26 cellular contexts compared by ENCODE assay signal in genomic region chr12:44046732-44047417, GRCh38.
DNase-seq lines count a peak whose midpoint lies in the region; ATAC-seq, FAIRE-seq and TF ChIP-seq lines count a peak whose summit lies in the region.
"Had no signal": no experiment of that assay in that cellular context is flagged by ENCODE, and none has a peak within 500 bp of the region (broad histone marks: within the 10 kb centered on the region; RNA-seq: fewer than 3 reads in every experiment).

No MANE protein-coding gene starts in this region.

- H3K18ac ChIP-seq in IMR-90 (ENCODE audit: low read depth, low read length) (no peak overlapping the region), H1 (ENCODE audit: extremely low read depth, low read length) (no peak overlapping the region)

- H2AFZ ChIP-seq in HepG2 (ENCODE audit: low read length) (no peak overlapping the region), IMR-90 (replicated peaks; ENCODE audit: low read length, poor library complexity) (no peak overlapping the region), H1 (ENCODE audit: low read length) (no peak overlapping the region)

- no peaks in the 10 kb centered on the region for H3K36me3 ChIP-seq in HepG2 (replicated peaks in 1 of 2; ENCODE audit: control insufficient read depth in 1 of 2, insufficient read depth in 2 of 2, low read length in 2 of 2)
- no peaks in the 10 kb centered on the region for H3K36me3 ChIP-seq in right lobe of liver
- no peaks in the 10 kb centered on the region for H3K36me3 ChIP-seq in IMR-90 (ENCODE audit: control insufficient read depth, insufficient read depth, low read length)
- no peaks in the 10 kb centered on the region for H3K36me3 ChIP-seq in H1 (ENCODE audit: control insufficient read depth in 2 of 4, insufficient read depth in 4 of 4, low read length in 3 of 4)
- H3K36me3 ChIP-seq: BE2C had no signal

- no peak overlapping the region for H2BK20ac ChIP-seq in IMR-90 (ENCODE audit: low read depth, low read length)
- no peak overlapping the region for H2BK20ac ChIP-seq in H1 (ENCODE audit: low read length)

- no peak overlapping the region for H3K14ac ChIP-seq in IMR-90 (replicated peaks; ENCODE audit: low read depth, low read length)
- H3K14ac ChIP-seq in H1 (ENCODE audit: insufficient read length) = no peak overlapping the region

- H3K79me1 ChIP-seq in IMR-90 (ENCODE audit: low read depth in 1 of 2, low read length in 2 of 2) (no peaks in the 10 kb centered on the region), H1 (ENCODE audit: low read depth, low read length) (no peaks in the 10 kb centered on the region)

- no peaks in the 10 kb centered on the region for H3K9me3 ChIP-seq in HepG2 (ENCODE audit: low read length)
- H3K9me3 ChIP-seq in right lobe of liver = no peaks in the 10 kb centered on the region
- H3K9me3 ChIP-seq in IMR-90 (ENCODE audit: control insufficient read depth, insufficient read depth, low read length) = no peaks in the 10 kb centered on the region
- no peaks in the 10 kb centered on the region for H3K9me3 ChIP-seq in H1 (ENCODE audit: insufficient read depth in 2 of 2, low read depth in 1 of 2, low read length in 1 of 2)
- H3K9me3 ChIP-seq: BE2C had no signal

- DNase-seq in HepG2 (ENCODE audit: low spot score) (no peak), right lobe of liver (no peak), IMR-90 (no peak), H1 (ENCODE audit: low read depth in 1 of 2, low spot score in 2 of 2) (no peak), NOMO-1 treated with DMSO at 0.1 percent for 48 hours (lab: John Stamatoyannopoulos, UW; ENCODE audit: unreplicated experiment) (no peak), T-helper 1 cell (no peak)
- DNase-seq: ACHN; BE2C; C1 segment of cervical spinal cord; CD4-positive, alpha-beta memory T cell; CD4-positive, CD25-positive, alpha-beta regulatory T cell; CD8-positive, alpha-beta memory T cell; COR-L47; DMS 273 treated with DMSO at 0.1 percent for 48 hours; DMS153; DMS53; DMS79; DND-41; EL; GDM1 had no signal

- H2BK15ac ChIP-seq in IMR-90 (ENCODE audit: low read depth, low read length) (no peak overlapping the region), H1 (ENCODE audit: low read length) (no peak overlapping the region)

- no peak overlapping the region for H2BK120ac ChIP-seq in IMR-90 (ENCODE audit: low read depth, low read length)
- H2BK120ac ChIP-seq in H1 (replicated peaks; ENCODE audit: low read depth, low read length) = no peak overlapping the region

- H3K4me2 ChIP-seq in HepG2 (ENCODE audit: low read depth, low read length) (no peak overlapping the region), IMR-90 (ENCODE audit: low read depth, low read length) (no peak overlapping the region), H1 (ENCODE audit: insufficient read depth in 1 of 2, low read depth in 2 of 2, low read length in 2 of 2) (no peak overlapping the region)
- H3K4me2 ChIP-seq: BLaER1 had no signal

- H3K79me2 ChIP-seq in HepG2 (ENCODE audit: insufficient read depth, low read length) (no peaks in the 10 kb centered on the region), H1 (ENCODE audit: control insufficient read depth in 1 of 2, insufficient read depth in 2 of 2, low read length in 2 of 2) (no peaks in the 10 kb centered on the region)

- H3K4me1 ChIP-seq in HepG2 (ENCODE audit: insufficient read depth, low read length) = no peaks in the 10 kb centered on the region
- no peaks in the 10 kb centered on the region for H3K4me1 ChIP-seq in right lobe of liver
- H3K4me1 ChIP-seq in IMR-90 (ENCODE audit: control insufficient read depth, insufficient read depth, low read length) = no peaks in the 10 kb centered on the region
- no peaks in the 10 kb centered on the region for H3K4me1 ChIP-seq in H1 (replicated peaks in 1 of 4; ENCODE audit: control insufficient read depth in 3 of 4, insufficient read depth in 4 of 4, low read length in 3 of 4)
- H3K4me1 ChIP-seq: BE2C, BLaER1 had no signal

- BruUV-seq in HepG2 (replicated peaks; lab: Mats Ljungman, UMichigan) (no TSS peak), IMR-90 (replicated peaks; lab: Mats Ljungman, UMichigan) (no TSS peak)

- H3K56ac ChIP-seq in IMR-90 (ENCODE audit: extremely low read depth, insufficient read depth, low read length) (no peak overlapping the region), H1 (replicated peaks; ENCODE audit: insufficient read length, low read depth, low read length) (no peak overlapping the region)

- H4K91ac ChIP-seq in IMR-90 (ENCODE audit: insufficient read depth, low read depth, low read length) (no peak overlapping the region), H1 (replicated peaks; ENCODE audit: insufficient read length, low read length) (no peak overlapping the region)

- TF ChIP-seq RAD21 in HepG2 (CRISPR knock-in tag; IDR thresholded peaks at IDR 0.05) (no peak), IMR-90 (IDR thresholded peaks at IDR 0.05; ENCODE audit: low read length) (no peak), H1 (IDR thresholded peaks at IDR 0.05 in 1 of 2, conservative IDR thresholded peaks at IDR 0.05 in 1 of 2; ENCODE audit: low read depth in 2 of 2, low read length in 2 of 2) (no peak)

- H2BK5ac ChIP-seq in IMR-90 (ENCODE audit: low read depth, low read length, poor library complexity, severe bottlenecking) (no peak overlapping the region), H1 (ENCODE audit: low read depth, low read length) (no peak overlapping the region)

- intact Hi-C loops in HepG2 (cut with micrococcal nuclease; ENCODE audit: unreplicated experiment) = no loop called here
- intact Hi-C loops in right lobe of liver (cut with DNase I) = no loop called here
- intact Hi-C loops in IMR-90 (cut with micrococcal nuclease) = no loop called here

- POLR2A ChIA-PET in HepG2 (lab: Yijun Ruan, JAX) (no interaction called here), IMR-90 (lab: Charles Lee; ENCODE audit: unreplicated experiment) (no interaction called here), H1 (lab: Charles Lee; ENCODE audit: partially characterized antibody) (no interaction called here)

- TF ChIP-seq CTCF in HepG2 (CRISPR knock-in tag; IDR thresholded peaks at IDR 0.05) = no peak
- TF ChIP-seq CTCF in right lobe of liver (IDR thresholded peaks at IDR 0.05) = no peak
- no peak for TF ChIP-seq CTCF in IMR-90 (conservative IDR thresholded peaks at IDR 0.05; ENCODE audit: low read depth, low read length)
- TF ChIP-seq CTCF in H1 (IDR thresholded peaks at IDR 0.05; ENCODE audit: control extremely low read depth in 1 of 3, insufficient read depth in 1 of 3, low read depth in 1 of 3, low read length in 3 of 3) = no peak

- no peak overlapping the region for H4K5ac ChIP-seq in IMR-90 (ENCODE audit: low read depth, low read length)
- H4K5ac ChIP-seq in H1 (ENCODE audit: insufficient read length, low read depth, low read length) = no peak overlapping the region

- H3K27me3 ChIP-seq in HepG2 (ENCODE audit: control insufficient read depth in 1 of 2, insufficient read depth in 2 of 2, low read length in 2 of 2) = no peaks in the 10 kb centered on the region
- H3K27me3 ChIP-seq in right lobe of liver = no peaks in the 10 kb centered on the region
- H3K27me3 ChIP-seq in IMR-90 (ENCODE audit: control insufficient read depth, insufficient read depth, low read length) = no peaks in the 10 kb centered on the region
- no peaks in the 10 kb centered on the region for H3K27me3 ChIP-seq in H1 (replicated peaks in 1 of 4; ENCODE audit: control insufficient read depth in 3 of 4, extremely low read depth in 1 of 4, insufficient read depth in 3 of 4, low read length in 3 of 4)
- H3K27me3 ChIP-seq: BE2C, BLaER1 had no signal

- H2AK5ac ChIP-seq in IMR-90 (ENCODE audit: low read depth, low read length) = no peak overlapping the region
- no peak overlapping the region for H2AK5ac ChIP-seq in H1 (ENCODE audit: low read depth, low read length)

- H2BK12ac ChIP-seq in H1 (ENCODE audit: low read depth, low read length) = no peak overlapping the region

- no peak overlapping the region for H2AK9ac ChIP-seq in IMR-90 (replicated peaks; ENCODE audit: low read depth, low read length, poor library complexity)

- TF ChIP-seq EP300 in HepG2 (IDR thresholded peaks at IDR 0.05; ENCODE audit: low read depth in 2 of 2, low read length in 2 of 2) (no peak), HepG2 (CRISPR knock-in tag; IDR thresholded peaks at IDR 0.05; ENCODE audit: borderline replicate concordance) (no peak), H1 (IDR thresholded peaks at IDR 0.05; ENCODE audit: borderline replicate concordance in 1 of 2, low read depth in 2 of 2, low read length in 2 of 2) (no peak)

- dilution Hi-C loops in IMR-90 (cut with HindIII; ENCODE audit: low sequenced_read_pairs, unreplicated experiment) = no loop called here

- TF ChIP-seq POLR2A in HepG2 (IDR thresholded peaks at IDR 0.05; ENCODE audit: insufficient read depth in 1 of 2, low read depth in 2 of 2, low read length in 2 of 2) = no peak
- no peak for TF ChIP-seq POLR2A in right lobe of liver (IDR thresholded peaks at IDR 0.05)
- TF ChIP-seq POLR2A in IMR-90 (IDR thresholded peaks at IDR 0.05; ENCODE audit: low read depth, low read length) = no peak
- no peak for TF ChIP-seq POLR2A in H1 (IDR thresholded peaks at IDR 0.05; ENCODE audit: control extremely low read depth in 1 of 2, low read depth in 2 of 2, low read length in 2 of 2)

- no peaks in the 10 kb centered on the region for H4K20me1 ChIP-seq in HepG2 (ENCODE audit: insufficient read depth, low read length)
- H4K20me1 ChIP-seq in IMR-90 (ENCODE audit: insufficient read depth, low read length) = no peaks in the 10 kb centered on the region
- H4K20me1 ChIP-seq in H1 (replicated peaks in 1 of 2; ENCODE audit: control insufficient read depth in 1 of 2, insufficient read depth in 2 of 2, low read length in 2 of 2) = no peaks in the 10 kb centered on the region
- H4K20me1 ChIP-seq: BLaER1 had no signal

- no peak overlapping the region for H4K8ac ChIP-seq in IMR-90 (ENCODE audit: low read depth in 2 of 2, low read length in 2 of 2)
- no peak overlapping the region for H4K8ac ChIP-seq in H1 (ENCODE audit: extremely low read depth, insufficient read depth, low read length)

- in situ Hi-C loops in HepG2 (cut with HindIII; ENCODE audit: extremely low pct_ligation_motif_present, low pct_unique_long_range_greater_than_20kb) (no loop called here), IMR-90 (cut with MboI; ENCODE audit: low sequenced_read_pairs) (no loop called here)

- ATAC-seq in HepG2 (no peak), right lobe of liver (no peak), IMR-90 (ENCODE audit: low read depth) (no peak), HG03520 (IDR thresholded peaks at IDR 0.05; ENCODE audit: unreplicated experiment) (no peak)
- ATAC-seq: GM12878 had no signal

- H3K4ac ChIP-seq in IMR-90 (ENCODE audit: low read depth, low read length) = no peak overlapping the region
- no peak overlapping the region for H3K4ac ChIP-seq in H1 (replicated peaks; ENCODE audit: insufficient read length, low read depth, low read length)

- no peak for FAIRE-seq in HepG2 (lab: Jason Lieb, UNC)
- no peak for FAIRE-seq in H1 (lab: Jason Lieb, UNC)
- FAIRE-seq: GM12878, GM12892, GM18507 had no signal

- no peaks in the 10 kb centered on the region for H3K9me1 ChIP-seq in IMR-90 (ENCODE audit: insufficient read depth, low read length)

- peaks cover 1% of the 10 kb centered on the region; the same call in 1 of the 2 replicates for H3K23me2 ChIP-seq in H1 (ENCODE audit: low read depth, low read length)

- H3K23ac ChIP-seq in IMR-90 (ENCODE audit: low read depth, low read length) (no peak overlapping the region), H1 (ENCODE audit: insufficient read length) (no peak overlapping the region)

- CTCF ChIA-PET in HepG2 (lab: Yijun Ruan, JAX; ENCODE audit: low intra/inter-chr PET ratio, low total read pairs) = no interaction called here
- CTCF ChIA-PET in IMR-90 (lab: Yijun Ruan, JAX) = no interaction called here
- CTCF ChIA-PET in H1 (lab: Charles Lee; ENCODE audit: partially characterized antibody) = no interaction called here

- H3K4me3 ChIP-seq in HepG2 (replicated peaks in 1 of 3; ENCODE audit: insufficient read depth in 1 of 3, low read depth in 2 of 3, low read length in 3 of 3) (no peak overlapping the region), right lobe of liver (no peak overlapping the region), IMR-90 (ENCODE audit: insufficient read depth, low read depth, low read length) (no peak overlapping the region), H1 (ENCODE audit: extremely low read depth in 1 of 4, insufficient read depth in 2 of 4, low read depth in 3 of 4, low read length in 4 of 4) (no peak overlapping the region)
- H3K4me3 ChIP-seq: BLaER1, GM12878 had no signal

- no peak overlapping the region for H3K9ac ChIP-seq in HepG2 (ENCODE audit: insufficient read depth, low read depth, low read length)
- no peak overlapping the region for H3K9ac ChIP-seq in IMR-90 (ENCODE audit: low read depth, low read length)
- no peak overlapping the region for H3K9ac ChIP-seq in H1 (replicated peaks in 1 of 4; ENCODE audit: extremely low read depth in 1 of 4, low read depth in 3 of 4, low read length in 3 of 4)
- H3K9ac ChIP-seq: BLaER1 had no signal

- 95% methylated on average over 3 of the region's 3 CpGs for WGBS in HepG2 (ENCODE audit: low lambda C conversion rate)
- WGBS in right lobe of liver (ENCODE audit: insufficient coverage, low coverage, low lambda C conversion rate, missing lambda C conversion rate) = 89% methylated on average over 3 of the region's 3 CpGs
- WGBS in IMR-90 (ENCODE audit: extremely low coverage in 2 of 2, insufficient read length in 1 of 2), 2 experiments = no CpG with 5 or more reads among the region's 3 CpGs
- WGBS in H1 (ENCODE audit: extremely low coverage in 1 of 2, insufficient coverage in 1 of 2, insufficient read length in 1 of 2, insufficient replicate concordance in 2 of 2, low coverage in 1 of 2, low lambda C conversion rate in 2 of 2, missing lambda C conversion rate in 1 of 2), 2 experiments = 75% methylated on average over 3 of the region's 3 CpGs; no CpG with 5 or more reads in 1 of the 2 experiments

- H3K27ac ChIP-seq in HepG2 (ENCODE audit: extremely low read length, insufficient read depth, low read length) (no peak overlapping the region), right lobe of liver (no peak overlapping the region), IMR-90 (ENCODE audit: insufficient read depth, low read length) (no peak overlapping the region), H1 (ENCODE audit: low read depth, low read length) (no peak overlapping the region)
- H3K27ac ChIP-seq: 22Rv1, BLaER1 had no signal

Comparison
In these comparisons a context has a peak if more than half of its experiments do, and no peak if none do; other contexts are left out.
1. Of the 41 proteins assayed by ChIP-seq in both HepG2 and H1: peak only in HepG2: none; only in H1: none; in both: MAFK; in neither: 40.